ENCODE assay signal across 16 cellular contexts in genomic region chr14:50600849-50601248, GRCh38. TPM values are rescaled to one million over a fixed set of nuclear protein-coding genes. Genes with fewer than 3 reads are reported as not detected.
A peak's percentile ranks its signal among the peaks of the same experiment; 100 is the strongest.
DNase-seq lines count a peak whose midpoint lies in the region; ATAC-seq, FAIRE-seq and TF ChIP-seq lines count a peak whose summit lies in the region.
"Had no signal": no experiment of that assay in that cellular context is flagged by ENCODE, and none has a peak within 500 bp of the region (broad histone marks: within the 10 kb centered on the region; RNA-seq: fewer than 3 reads in every experiment).

No MANE protein-coding gene starts in this region.

- no peak overlapping the region; a peak in 1 of 4 replicates for H3K27ac ChIP-seq in SK-N-SH (ENCODE audit: low read depth in 2 of 2, low read length in 1 of 2)
- H3K27ac ChIP-seq in K562 (ENCODE audit: extremely low read depth, low read depth, low read length), result no peak overlapping the region
- no peak overlapping the region for H3K27ac ChIP-seq in kidney (ENCODE audit: low read depth in 2 of 2, low read length in 2 of 2)
- H3K27ac ChIP-seq in thyroid gland, result no peak overlapping the region
- H3K27ac ChIP-seq in aorta (ENCODE audit: low read depth in 1 of 2, low read length in 2 of 2), result no peak overlapping the region
- H3K27ac ChIP-seq: neutrophil, spleen, transverse colon had no signal

- H3K27me3 ChIP-seq in SK-N-SH (ENCODE audit: insufficient read depth) (no peaks in the 10 kb centered on the region), K562 (ENCODE audit: control insufficient read depth in 2 of 2, insufficient read depth in 2 of 2, low read length in 2 of 2) (no peaks in the 10 kb centered on the region; a peak in 1 of 5 replicates), thyroid gland (no peaks in the 10 kb centered on the region), aorta (ENCODE audit: control insufficient read depth in 1 of 2, insufficient read depth in 2 of 2, low read length in 1 of 2) (no peaks in the 10 kb centered on the region)
- H3K27me3 ChIP-seq: neutrophil, spleen, transverse colon had no signal

- no peak for TF ChIP-seq POLR2A in K562 (conservative IDR thresholded peaks at IDR 0.05)
- TF ChIP-seq POLR2A in thyroid gland (IDR thresholded peaks at IDR 0.05), result no peak

- FAIRE-seq in K562 (lab: Jason Lieb, UNC) (no peak), kidney (lab: Jason Lieb, UNC) (peak; percentile 72)
- FAIRE-seq: D721Med had no signal

- no peaks in the 10 kb centered on the region for H3K4me1 Mint-ChIP-seq in Calu3 (ENCODE audit: low read depth, unreplicated experiment)

- H3K9ac ChIP-seq in SK-N-SH (no peak overlapping the region), K562 (ENCODE audit: insufficient read depth in 1 of 2, low read depth in 2 of 2, low read length in 2 of 2) (no peak overlapping the region), kidney (ENCODE audit: low read length in 2 of 2) (no peak overlapping the region)

- H3K36me3 Mint-ChIP-seq in Calu3 (ENCODE audit: insufficient read depth, unreplicated experiment), result no peaks in the 10 kb centered on the region

- H4K20me1 ChIP-seq in SK-N-SH (ENCODE audit: insufficient read depth) (no peaks in the 10 kb centered on the region), K562 (replicated peaks; ENCODE audit: control insufficient read depth, insufficient read depth, low read length) (no peaks in the 10 kb centered on the region)

- no peak overlapping the region for H3K27ac Mint-ChIP-seq in Calu3 (ENCODE audit: unreplicated experiment)
- H3K27ac Mint-ChIP-seq: activated CD8-positive, alpha-beta T cell treated with anti-CD3 and anti-CD28 coated beads, Interleukin-2, amount 10 ng/mL, durations not matched to agents 7 days and 5 days; activated naive CD4-positive, alpha-beta T cell treated with anti-CD3 and anti-CD28 coated beads for 36 hours had no signal

- H3K36me3 ChIP-seq in SK-N-SH (replicated peaks in 1 of 2; ENCODE audit: control insufficient read depth in 1 of 2, insufficient read depth in 2 of 2, low read length in 1 of 2), result peaks cover 0 to 3% of the 10 kb centered on the region in 2 experiments
- no peaks in the 10 kb centered on the region for H3K36me3 ChIP-seq in K562 (ENCODE audit: control insufficient read depth, insufficient read depth, low read length)
- no peaks in the 10 kb centered on the region for H3K36me3 ChIP-seq in kidney (ENCODE audit: control insufficient read depth in 1 of 2, insufficient read depth in 2 of 2, low read length in 2 of 2)
- no peaks in the 10 kb centered on the region for H3K36me3 ChIP-seq in thyroid gland
- H3K36me3 ChIP-seq in aorta (ENCODE audit: control insufficient read depth in 1 of 2, insufficient read depth in 2 of 2, low read length in 1 of 2), result no peaks in the 10 kb centered on the region
- H3K36me3 ChIP-seq: neutrophil, spleen, transverse colon had no signal

- H2AFZ ChIP-seq in SK-N-SH (ENCODE audit: low read depth), result peak overlapping the region; percentile 70; the same call in 1 of the 2 replicates
- no peak overlapping the region for H2AFZ ChIP-seq in K562 (ENCODE audit: low read depth, low read length)

- intact Hi-C loops in K562 (cut with micrococcal nuclease) (loop anchor here (1.0 to 10.0 kb wide), 4 partner anchors 111 to 264 kb away; no protein-coding TSS in a partner anchor), kidney (cut with DNase I) (no loop called here), thyroid gland (cut with DNase I) (loop anchor here (5.0 kb wide), 1 partner anchor 171 kb away; no protein-coding TSS in a partner anchor), Calu3 (cut with micrococcal nuclease; ENCODE audit: unreplicated experiment) (loop anchor here (1.0 to 5.0 kb wide), 2 partner anchors 172 to 261 kb away; no protein-coding TSS in a partner anchor), aorta (cut with DNase I) (loop anchor here (5.0 to 10.0 kb wide), 3 partner anchors 176 to 264 kb away; no protein-coding TSS in a partner anchor)

- TF ChIP-seq RAD21 in SK-N-SH (IDR thresholded peaks at IDR 0.05; ENCODE audit: low read length) (no peak), K562 (CRISPR knock-in tag; conservative IDR thresholded peaks at IDR 0.05 in 1 of 2, IDR thresholded peaks at IDR 0.05 in 1 of 2) (no peak)

- H3K4me2 ChIP-seq in SK-N-SH, result no peak overlapping the region
- no peak overlapping the region for H3K4me2 ChIP-seq in K562 (ENCODE audit: insufficient read depth, low read length)

- CTCF ChIA-PET in SK-N-SH (lab: Yijun Ruan, JAX) (interaction anchor here (0.6 to 2.9 kb wide), 21 partner anchors 10 to 259 kb away, joined by 3 to 23 read pairs (median 3); partner anchors contain the start of gene SAV1), K562 (lab: Yijun Ruan, JAX; ENCODE audit: low intra/inter-chr PET ratio) (interaction anchor here (0.6 to 3.4 kb wide), 3 partner anchors 172 to 233 kb away, joined by 3 to 16 read pairs (median 14); no protein-coding TSS in a partner anchor), Calu3 (lab: Charles Lee) (interaction anchor here (0.9 to 2.2 kb wide), 5 partner anchors 113 to 260 kb away, joined by 3 to 9 read pairs (median 5); no protein-coding TSS in a partner anchor)

- DNase-seq in SK-N-SH, result no peak
- peak in 1 of 4 experiments; percentile 6 for DNase-seq in K562 (ENCODE audit: extremely low read depth in 1 of 4, low spot score in 3 of 4)
- no peak for DNase-seq in kidney
- peak; percentile 74 to 79 for DNase-seq in thyroid gland
- DNase-seq in stimulated activated naive CD4-positive, alpha-beta T cell treated with Interleukin-2 at 50 U/mL for 16 hours (lab: John Stamatoyannopoulos, UW), result no peak
- no peak for DNase-seq in Calu3
- DNase-seq in aorta, result no peak
- DNase-seq: activated CD8-positive, alpha-beta T cell treated with anti-CD3 and anti-CD28 coated beads, Interleukin-2, amount 10 ng/mL, durations not matched to agents 7 days and 5 days; activated naive CD4-positive, alpha-beta T cell treated with anti-CD3 and anti-CD28 coated beads for 36 hours; Kasumi-1; spleen; T1000; transverse colon had no signal

- BruUV-seq in K562 (replicated peaks; lab: Mats Ljungman, UMichigan) (no TSS peak), Calu3 (replicated peaks; lab: Mats Ljungman, UMichigan) (no TSS peak)

- in situ Hi-C loops in K562 (cut with MboI), result no loop called here

- TF ChIP-seq CTCF in SK-N-SH (IDR thresholded peaks at IDR 0.05) (no peak), K562 (IDR thresholded peaks at IDR 0.05 in 2 of 3, conservative IDR thresholded peaks at IDR 0.05 in 1 of 3; ENCODE audit: insufficient read depth in 2 of 3, low read depth in 1 of 3, low read length in 3 of 3) (no peak), kidney (IDR thresholded peaks at IDR 0.05; ENCODE audit: borderline replicate concordance, extremely low read depth, insufficient read depth) (no peak), thyroid gland (IDR thresholded peaks at IDR 0.05) (no peak), Calu3 (IDR thresholded peaks at IDR 0.05; ENCODE audit: unreplicated experiment) (no peak)

- H3K79me2 ChIP-seq in SK-N-SH (ENCODE audit: insufficient read depth), result no peaks in the 10 kb centered on the region
- H3K79me2 ChIP-seq in K562 (ENCODE audit: control insufficient read depth, insufficient read depth, low read length), result no peaks in the 10 kb centered on the region

- H3K4me1 ChIP-seq in SK-N-SH (ENCODE audit: control insufficient read depth in 1 of 2, insufficient read depth in 2 of 2, low read depth in 1 of 2, low read length in 1 of 2), result peaks cover 4 to 20% of the 10 kb centered on the region in 2 experiments; a peak in 3 of 4 replicates
- H3K4me1 ChIP-seq in K562 (replicated peaks in 1 of 2; ENCODE audit: control insufficient read depth in 2 of 2, insufficient read depth in 2 of 2, low read length in 2 of 2), result no peaks in the 10 kb centered on the region; a peak in 1 of 5 replicates
- no peaks in the 10 kb centered on the region for H3K4me1 ChIP-seq in kidney (ENCODE audit: control insufficient read depth in 1 of 2, insufficient read depth in 1 of 2, low read depth in 1 of 2, low read length in 2 of 2)
- H3K4me1 ChIP-seq in thyroid gland, result peaks cover 0 to 7% of the 10 kb centered on the region in 2 donors
- no peaks in the 10 kb centered on the region for H3K4me1 ChIP-seq in aorta (ENCODE audit: control insufficient read depth in 1 of 2, insufficient read depth in 2 of 2, low read length in 2 of 2)
- H3K4me1 ChIP-seq: spleen had no signal

- POLR2A ChIA-PET in SK-N-SH (lab: Yijun Ruan, JAX) (interaction anchor here (1.3 kb wide), 1 partner anchor 41 kb away, joined by 3 read pairs; the partner anchor contains the start of gene ATL1), K562 (lab: Yijun Ruan, JAX) (no interaction called here)

- no peaks in the 10 kb centered on the region for H3K9me3 Mint-ChIP-seq in Calu3 (ENCODE audit: low read depth, unreplicated experiment)
- H3K9me3 Mint-ChIP-seq: activated naive CD4-positive, alpha-beta T cell treated with anti-CD3 and anti-CD28 coated beads for 36 hours had no signal

- H3F3A ChIP-seq in SK-N-SH (replicated peaks; ENCODE audit: insufficient read depth), result peaks cover 10% of the 10 kb centered on the region

- H3K4me3 ChIP-seq in SK-N-SH (ENCODE audit: low read depth in 2 of 2, low read length in 1 of 2) (no peak overlapping the region), K562 (no peak overlapping the region), kidney (ENCODE audit: low read length in 2 of 2) (no peak overlapping the region), thyroid gland (replicated peaks in 1 of 3) (no peak overlapping the region), aorta (ENCODE audit: low read length in 2 of 2) (no peak overlapping the region)
- H3K4me3 ChIP-seq: spleen, transverse colon had no signal

- no peaks in the 10 kb centered on the region for H3K9me1 ChIP-seq in K562 (ENCODE audit: control insufficient read depth, insufficient read depth, low read length)

- H3K9me2 ChIP-seq in SK-N-SH, result no peaks in the 10 kb centered on the region

- ATAC-seq in SK-N-SH treated with all-trans-retinoic acid at 6 μM for 48 hours (no peak), K562 (0 out of 3 replicates have a peak, but pooled peaks have one; percentile 26), aorta (ENCODE audit: low FRiP score) (no peak)
- ATAC-seq: activated CD8-positive, alpha-beta T cell treated with anti-CD3 and anti-CD28 coated beads, Interleukin-2, amount 10 ng/mL, durations not matched to agents 7 days and 5 days had no signal

- 86% methylated on average over 5 of the region's 5 CpGs for WGBS in SK-N-SH (ENCODE audit: low lambda C conversion rate)
- WGBS in K562 (ENCODE audit: insufficient coverage, low coverage, missing lambda C conversion rate), result 21% methylated on average over 5 of the region's 5 CpGs
- WGBS in thyroid gland, 2 donors, result 43 to 47% methylated on average over 5 of the region's 5 CpGs
- 91 to 92% methylated on average over 5 of the region's 5 CpGs for WGBS in aorta, 2 donors

- no peak overlapping the region for H3K4me3 Mint-ChIP-seq in Calu3 (ENCODE audit: low read depth, unreplicated experiment)
- H3K4me3 Mint-ChIP-seq: activated CD8-positive, alpha-beta T cell treated with anti-CD3 and anti-CD28 coated beads, Interleukin-2, amount 10 ng/mL, durations not matched to agents 7 days and 5 days; activated naive CD4-positive, alpha-beta T cell treated with anti-CD3 and anti-CD28 coated beads for 36 hours had no signal

- H3K27me3 Mint-ChIP-seq in Calu3 (ENCODE audit: unreplicated experiment), result no peaks in the 10 kb centered on the region

- no peaks in the 10 kb centered on the region for H3K9me3 ChIP-seq in SK-N-SH
- no peaks in the 10 kb centered on the region for H3K9me3 ChIP-seq in K562 (replicated peaks; ENCODE audit: control insufficient read depth, insufficient read depth, low read depth, low read length)
- H3K9me3 ChIP-seq in kidney (ENCODE audit: control insufficient read depth in 1 of 2, low read length in 2 of 2), result no peaks in the 10 kb centered on the region
- H3K9me3 ChIP-seq in thyroid gland, result no peaks in the 10 kb centered on the region
- no peaks in the 10 kb centered on the region for H3K9me3 ChIP-seq in aorta (ENCODE audit: control insufficient read depth, low read length)
- H3K9me3 ChIP-seq: neutrophil, spleen, transverse colon had no signal

- TF ChIP-seq EP300 in SK-N-SH (IDR thresholded peaks at IDR 0.05; ENCODE audit: borderline replicate concordance in 1 of 2, low read depth in 1 of 2, low read length in 1 of 2) (no peak), K562 (IDR thresholded peaks at IDR 0.05; ENCODE audit: low read length) (no peak)

RNA-seq across cellular contexts. Expression of gene ATL1, which starts 40.9 kb away (rescaled TPM):
- polyA plus RNA-seq in SK-N-SH (2012; rRNA removed), result 7.3 and 9.0 TPM in 2 replicates
- polyA plus RNA-seq in SK-N-SH (2012; cell fraction: cytosol; rRNA removed), result 8.7 and 11.1 TPM in 2 replicates
- polyA plus RNA-seq in SK-N-SH (2012; cell fraction: nucleus; rRNA removed), result 2.9 and 5.2 TPM in 2 replicates
- total RNA-seq in K562 (2011; cell fraction: chromatin; rRNA removed; ENCODE audit: low replicate concordance), result not detected in 2 replicates
- not detected in 2 replicates for total RNA-seq in K562 (2011; cell fraction: nucleolus; rRNA removed)
- not detected in 2 replicates for total RNA-seq in K562 (2011; cell fraction: nucleoplasm; rRNA removed)
- not detected in 2 replicates for total RNA-seq in K562 (2014; rRNA removed)
- total RNA-seq in K562 (2014; rRNA removed; fragmentation: Illumina TruSeq; extraction: Trizol), result 0.07 TPM in 1 of 2 replicates, not detected in the other
- total RNA-seq in K562 (2015; rRNA removed; fragmentation: Illumina TruSeq; extraction: Trizol), result not detected in 2 replicates
- 0.16 TPM in 1 of 2 replicates, not detected in the other for total RNA-seq in K562 (2021)
- polyA plus RNA-seq in K562 (2011; rRNA removed), result 0.15 TPM in 1 of 2 replicates, not detected in the other
- not detected in 2 replicates for polyA plus RNA-seq in K562 (2011; cell fraction: cytosol; rRNA removed)
- not detected in 2 replicates for polyA plus RNA-seq in K562 (2011; cell fraction: nucleus; rRNA removed)
- polyA plus RNA-seq in K562 (2012), result 0.33 and 0.35 TPM in 2 replicates
- 0.04 TPM in 1 of 2 replicates, not detected in the other for polyA plus RNA-seq in K562 (2014; fragmentation: Illumina TruSeq; extraction: Trizol)
- polyA plus RNA-seq in K562 (2014; fragmentation: Nextera tagmentation; extraction: Ambion mirVana), result under 1 TPM; 0.07 to 0.15 TPM
- not detected in 2 replicates for polyA plus RNA-seq in K562 (2014; rRNA removed)
- 0.45 TPM in 1 of 2 replicates, not detected in the other for polyA minus RNA-seq in K562 (2011; rRNA and poly(A)+ RNA removed)
- polyA minus RNA-seq in K562 (2011; cell fraction: cytosol; rRNA and poly(A)+ RNA removed), result not detected in 2 replicates
- polyA minus RNA-seq in K562 (2011; cell fraction: nucleus; rRNA and poly(A)+ RNA removed), result not detected in 2 replicates
- 5.9 TPM for total RNA-seq in kidney
- 4.0 TPM for polyA plus RNA-seq in kidney (ENCODE audit: insufficient read depth, low read depth, low replicate concordance)
- total RNA-seq in thyroid gland, result 1 to 10 TPM; 2.1 to 5.4 (median 4.6) TPM
- 3.1 and 4.9 TPM in 2 replicates for total RNA-seq in Calu3 (2022)
- total RNA-seq in aorta, result 10 to 100 TPM in 1 of 2 donors, 1 to 10 TPM in 1; 9.2 to 11.0 TPM
- polyA plus RNA-seq in aorta, result 1 to 10 TPM; 3.9 to 8.1 TPM

Comparison
In these comparisons a context has a peak if more than half of its experiments do, and no peak if none do; other contexts are left out.
1. DNase-seq: peak in thyroid gland (2 of 2); none in SK-N-SH (single experiment), kidney (single experiment), stimulated activated naive CD4-positive, alpha-beta T cell treated with Interleukin-2 at 50 U/mL for 16 hours (single experiment), Calu3 (single experiment) and aorta (0 of 2).